8 cellular contexts compared by ENCODE assay signal in genomic region chr13:62407871-62408270, GRCh38.
"Had no signal": no experiment of that assay in that cellular context is flagged by ENCODE, and none has a peak within 500 bp of the region (broad histone marks: within the 10 kb centered on the region; RNA-seq: fewer than 3 reads in every experiment).

No MANE protein-coding gene starts in this region.

- H3K27ac ChIP-seq: HL-60 had no signal

- H3K36me3 ChIP-seq: HAP-1 had no signal

- DNase-seq: H7, HFFc6, KG1 had no signal

- H3K4me2 ChIP-seq: GM23338 had no signal

- H3K4me3 ChIP-seq: GM23338, HAP-1, K562 had no signal

- ATAC-seq: GM23338, HCT116, K562 had no signal

- H3K9me3 ChIP-seq: HAP-1 had no signal

- H2AFZ ChIP-seq: GM23338 had no signal

- FAIRE-seq: K562 had no signal

- H3K4me1 ChIP-seq: HAP-1 had no signal
